8 cellular contexts compared by ENCODE assay signal in the genomic region with DNA sequence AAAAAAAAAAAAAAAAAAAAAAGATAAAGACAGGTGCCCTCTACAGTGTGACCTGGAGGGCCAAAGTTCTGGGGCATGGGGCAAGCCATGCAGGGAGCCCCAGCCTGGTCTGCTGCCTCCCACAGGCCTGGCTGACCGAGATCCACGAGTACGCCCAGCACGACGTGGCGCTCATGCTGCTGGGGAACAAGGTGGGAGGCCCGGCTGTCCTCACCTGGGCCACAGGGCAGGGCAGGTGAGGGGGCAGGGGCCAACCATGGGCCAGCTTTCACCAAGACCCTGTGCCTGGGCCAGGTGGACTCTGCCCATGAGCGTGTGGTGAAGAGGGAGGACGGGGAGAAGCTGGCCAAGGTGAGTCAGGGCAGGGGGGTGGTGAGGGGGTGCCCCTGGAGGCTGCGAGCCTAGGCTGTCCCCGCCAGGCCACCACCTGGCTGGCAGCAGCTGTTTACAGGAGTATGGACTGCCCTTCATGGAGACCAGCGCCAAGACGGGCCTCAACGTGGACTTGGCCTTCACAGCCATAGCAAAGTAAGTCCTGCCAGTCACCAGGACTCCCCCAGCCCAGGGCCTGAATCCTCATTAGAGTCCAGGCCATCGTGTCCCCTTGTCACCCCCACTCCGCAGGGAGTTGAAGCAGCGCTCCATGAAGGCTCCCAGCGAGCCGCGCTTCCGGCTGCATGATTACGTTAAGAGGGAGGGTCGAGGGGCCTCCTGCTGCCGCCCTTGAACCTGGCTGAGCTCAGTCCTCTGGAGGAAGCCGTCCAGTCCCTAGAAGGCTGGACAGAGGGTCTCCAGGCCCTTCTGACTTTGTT. TPM values are rescaled to one million over a fixed set of nuclear protein-coding genes. Genes with fewer than 3 reads are reported as not detected.
A peak's percentile ranks its signal among the peaks of the same experiment; 100 is the strongest.
DNase-seq lines count a peak whose midpoint lies in the region; ATAC-seq, FAIRE-seq and TF ChIP-seq lines count a peak whose summit lies in the region.

No MANE protein-coding gene starts in this region.

- peak overlapping the region; percentile 98 for H3K4me3 Mint-ChIP-seq in endodermal cell

- peaks cover 41% of the 10 kb centered on the region for H3K79me2 ChIP-seq in SU-DHL-6 (ENCODE audit: insufficient read depth, low read length)

- FAIRE-seq in pancreas (lab: Jason Lieb, UNC) (no peak), frontal cortex (lab: Jason Lieb, UNC) (no peak)

- H3K27ac ChIP-seq in right atrium auricular region (peak overlapping the region; percentile 67 to 82), SU-DHL-6 (ENCODE audit: low read depth, low read length) (peak overlapping the region; percentile 72), endodermal cell (ENCODE audit: low read depth, low read length) (peak overlapping the region; percentile 8), pancreas (peak overlapping the region; percentile 66 to 85 (median 74))

- no peaks in the 10 kb centered on the region for H3K9me2 ChIP-seq in SU-DHL-6 (replicated peaks; ENCODE audit: insufficient read depth, low read length)

- H3K27ac Mint-ChIP-seq in endodermal cell: peak overlapping the region; percentile 93

- WGBS in endodermal cell (ENCODE audit: insufficient coverage in 1 of 2, insufficient read length in 1 of 2), 2 experiments: 47 to 57% methylated on average over 14 to 25 of the region's 25 CpGs
- WGBS in pancreas, 2 donors: 6 to 9% methylated on average over 25 of the region's 25 CpGs

- H3K36me3 Mint-ChIP-seq in endodermal cell (ENCODE audit: low read depth): peaks cover 28% of the 10 kb centered on the region

- H3K27me3 ChIP-seq in right atrium auricular region (no peaks in the 10 kb centered on the region), SU-DHL-6 (ENCODE audit: low read length) (no peaks in the 10 kb centered on the region), endodermal cell (ENCODE audit: control insufficient read depth, insufficient read depth, low read length, poor library complexity, severe bottlenecking) (no peaks in the 10 kb centered on the region), pancreas (no peaks in the 10 kb centered on the region)

- H3K4me1 ChIP-seq in right atrium auricular region (peaks cover 3 to 85% of the 10 kb centered on the region in 2 donors), endodermal cell (ENCODE audit: control insufficient read depth, insufficient read depth, low read length) (peaks cover 35% of the 10 kb centered on the region), pancreas (peaks cover 32 to 40% (median 39%) of the 10 kb centered on the region in 3 donors)

- H3F3A ChIP-seq in SU-DHL-6 (ENCODE audit: insufficient read depth): peaks cover 58% of the 10 kb centered on the region

- H3K27me3 Mint-ChIP-seq in endodermal cell (ENCODE audit: insufficient read depth): peaks cover 2% of the 10 kb centered on the region

- DNase-seq in right atrium auricular region (ENCODE audit: low spot score) (no peak), cardiac septum (ENCODE audit: low spot score) (no peak), endodermal cell (peak; percentile 67), pancreas (peak; percentile 62 to 93 (median 82)), frontal cortex (ENCODE audit: low spot score in 2 of 2) (no peak), NCI-H446 treated with DMSO at 0.1 percent for 48 hours (lab: John Stamatoyannopoulos, UW) (no peak)

- H3K4me3 ChIP-seq in right atrium auricular region (peak overlapping the region; percentile 80 to 84), SU-DHL-6 (ENCODE audit: insufficient read depth, low read length, poor library complexity, severe bottlenecking) (peak overlapping the region; percentile 100), endodermal cell (ENCODE audit: low read length) (peak overlapping the region; percentile 98), pancreas (peak overlapping the region; percentile 38 to 86 (median 58))

- H3K9ac ChIP-seq in SU-DHL-6 (ENCODE audit: low read length) (peak overlapping the region; percentile 100), endodermal cell (ENCODE audit: extremely low read depth, low read length, poor library complexity, severe bottlenecking) (peak overlapping the region; percentile 99)

- H3K9me3 ChIP-seq in right atrium auricular region (no peaks in the 10 kb centered on the region), SU-DHL-6 (ENCODE audit: insufficient read depth, low read length) (no peaks in the 10 kb centered on the region), endodermal cell (ENCODE audit: control insufficient read depth, low read length) (no peaks in the 10 kb centered on the region), pancreas (no peaks in the 10 kb centered on the region)

- no peaks in the 10 kb centered on the region for H3K9me3 Mint-ChIP-seq in endodermal cell

- peaks cover 40% of the 10 kb centered on the region for H3K4me1 Mint-ChIP-seq in endodermal cell

- ATAC-seq in pancreas (peak; percentile 5 to 17 (median 10)), HG03520 (IDR thresholded peaks at IDR 0.05; ENCODE audit: unreplicated experiment) (no peak)

- TF ChIP-seq CTCF in right atrium auricular region (IDR thresholded peaks at IDR 0.05): no peak
- TF ChIP-seq CTCF in SU-DHL-6 (IDR thresholded peaks at IDR 0.05; ENCODE audit: insufficient read depth, low read length, poor library complexity, severe bottlenecking): no peak
- no peak for TF ChIP-seq CTCF in endodermal cell (conservative IDR thresholded peaks at IDR 0.05)
- no peak for TF ChIP-seq CTCF in pancreas (IDR thresholded peaks at IDR 0.05)

- no peak overlapping the region for H2AFZ ChIP-seq in SU-DHL-6 (ENCODE audit: low read depth, low read length, severe bottlenecking)

- intact Hi-C loops in cardiac septum (cut with DNase I) (no loop called here), pancreas (cut with DNase I) (no loop called here)

- peaks cover 10% of the 10 kb centered on the region for H3K36me3 ChIP-seq in right atrium auricular region
- peaks cover 25% of the 10 kb centered on the region for H3K36me3 ChIP-seq in SU-DHL-6 (ENCODE audit: low read length)
- H3K36me3 ChIP-seq in endodermal cell (ENCODE audit: control insufficient read depth, insufficient read depth, low read length): peaks cover 35% of the 10 kb centered on the region
- H3K36me3 ChIP-seq in pancreas: no peaks in the 10 kb centered on the region

- peaks cover 9% of the 10 kb centered on the region; the same call in 1 of the 2 replicates for H4K20me1 ChIP-seq in SU-DHL-6 (ENCODE audit: low read depth, low read length)

- peak overlapping the region; percentile 79 for H3K4me2 ChIP-seq in SU-DHL-6 (ENCODE audit: low read depth, low read length, poor library complexity, severe bottlenecking)

RNA-seq across cellular contexts. Expression of a gene that starts 2.7 kb away (rescaled TPM):
- total RNA-seq in right atrium auricular region: 10 to 100 TPM; 16.1 to 27.0 TPM
- 35.7 TPM for total RNA-seq in cardiac septum
- 100 to 1,000 TPM; 108 to 110 TPM for total RNA-seq in endodermal cell
- 54.6 TPM for polyA plus RNA-seq in endodermal cell (2013, experiment 1 of 2)
- polyA plus RNA-seq in endodermal cell (2013, experiment 2 of 2): 52.1 TPM
- total RNA-seq in pancreas: 10 to 100 TPM; 25.3 to 45.1 (median 40.8) TPM
- 10 to 100 TPM; 24.5 to 30.1 TPM for polyA plus RNA-seq in pancreas
- total RNA-seq in frontal cortex: 25.7 TPM

RNA-seq across cellular contexts. Expression of a gene that starts 4.5 kb away (rescaled TPM):
- total RNA-seq in right atrium auricular region (1 to 10 TPM in 1 of 2 donors, under 1 TPM in 1; 0.31 to 1.4 TPM), cardiac septum (2.2 TPM), endodermal cell (1 to 10 TPM; 3.2 to 4.9 TPM), pancreas (10 to 100 TPM; 19.2 to 36.8 (median 28.4) TPM), frontal cortex (4.1 TPM)
- 5.8 TPM for polyA plus RNA-seq in endodermal cell (2013, experiment 1 of 2)
- 4.6 TPM for polyA plus RNA-seq in endodermal cell (2013, experiment 2 of 2)
- 100 to 1,000 TPM; 161 to 255 TPM for polyA plus RNA-seq in pancreas

RNA-seq across cellular contexts. Expression of a gene that starts 17.2 kb away (rescaled TPM):
- total RNA-seq in right atrium auricular region (100 to 1,000 TPM; 218 to 276 TPM), cardiac septum (178 TPM), endodermal cell (100 to 1,000 TPM; 104 to 110 TPM), pancreas (10 to 100 TPM; 29.8 to 50.5 (median 39.5) TPM), frontal cortex (58.3 TPM)
- 71.3 TPM for polyA plus RNA-seq in endodermal cell (2013, experiment 1 of 2)
- polyA plus RNA-seq in endodermal cell (2013, experiment 2 of 2): 71.3 TPM
- 100 to 1,000 TPM in 1 of 2 donors, 10 to 100 TPM in 1; 68.6 to 127 TPM for polyA plus RNA-seq in pancreas

RNA-seq across cellular contexts. Expression of a gene that starts 43.5 kb away (rescaled TPM):
- 1 to 10 TPM; 3.5 to 4.3 TPM for total RNA-seq in right atrium auricular region
- total RNA-seq in cardiac septum: 1.2 TPM
- total RNA-seq in endodermal cell: 1 to 10 TPM; 8.2 to 9.7 TPM
- polyA plus RNA-seq in endodermal cell (2013, experiment 1 of 2): 11.9 TPM
- polyA plus RNA-seq in endodermal cell (2013, experiment 2 of 2): 9.7 TPM
- total RNA-seq in pancreas: 1 to 10 TPM in 2 of 6 donors, under 1 TPM in 4; 0.61 to 1.7 (median 0.81) TPM
- polyA plus RNA-seq in pancreas: 1 to 10 TPM; 1.5 to 2.1 TPM
- total RNA-seq in frontal cortex: 15.9 TPM

RNA-seq across cellular contexts. Expression of a gene that starts 52.4 kb away (rescaled TPM):
- total RNA-seq in right atrium auricular region: 10 to 100 TPM; 35.6 to 45.0 TPM
- total RNA-seq in cardiac septum: 26.3 TPM
- 10 to 100 TPM; 60.3 to 70.8 TPM for total RNA-seq in endodermal cell
- polyA plus RNA-seq in endodermal cell (2013, experiment 1 of 2): 64.9 TPM
- 61.5 TPM for polyA plus RNA-seq in endodermal cell (2013, experiment 2 of 2)
- total RNA-seq in pancreas: 10 to 100 TPM; 16.6 to 27.0 (median 19.1) TPM
- 10 to 100 TPM; 59.3 to 62.8 TPM for polyA plus RNA-seq in pancreas
- 6.9 TPM for total RNA-seq in frontal cortex

Comparison
In these comparisons a context has a peak if more than half of its experiments do, and no peak if none do; other contexts are left out.
1. DNase-seq: peak in endodermal cell (single experiment) and pancreas (6 of 6); none in right atrium auricular region (single experiment), cardiac septum (single experiment), frontal cortex (0 of 2) and NCI-H446 treated with DMSO at 0.1 percent for 48 hours (single experiment).
2. H3K27ac ChIP-seq: peak in every context shown above with its lines; median percentile 74 in right atrium auricular region; 74 in pancreas; 72 in SU-DHL-6; 8 in endodermal cell.
3. Peak in every context shown above with its lines, with median percentiles within 50 percentile points of each other: H3K4me3 ChIP-seq.